ENCODE assay signal across 9 cellular contexts in genomic region chr12:89542912-89543592, GRCh38. TPM values are rescaled to one million over a fixed set of nuclear protein-coding genes. Genes with fewer than 3 reads are reported as not detected.
DNase-seq lines count a peak whose midpoint lies in the region; ATAC-seq and TF ChIP-seq lines count a peak whose summit lies in the region.
"Had no signal": no experiment of that assay in that cellular context is flagged by ENCODE, and none has a peak within 500 bp of the region (broad histone marks: within the 10 kb centered on the region; RNA-seq: fewer than 3 reads in every experiment).

No MANE protein-coding gene starts in this region.

- H3K9me3 ChIP-seq in mucosa of descending colon, result no peaks in the 10 kb centered on the region

- no peak overlapping the region for H3K27ac Mint-ChIP-seq in activated CD8-positive, alpha-beta T cell treated with anti-CD3 and anti-CD28 coated beads, Interleukin-2, amount 10 ng/mL, durations not matched to agents 7 days and 5 days
- no peak overlapping the region for H3K27ac Mint-ChIP-seq in effector memory CD8-positive, alpha-beta T cell
- H3K27ac Mint-ChIP-seq: T-helper 1 cell treated with Interleukin-12 subunit alpha and Interleukin-12 subunit beta and Interleukin-4 antibody, amounts not matched to agents 30 μg/mL and 1 μg/mL, for 36 hours had no signal

- intact Hi-C loops in mucosa of descending colon (cut with DNase I, micrococcal nuclease), result loop anchor here in 1 of 2 donors (5.0 to 10.0 kb wide), 2 partner anchors 422 to 559 kb away; no protein-coding TSS in a partner anchor

- TF ChIP-seq CTCF in GM20000 (IDR thresholded peaks at IDR 0.05; ENCODE audit: extremely low read depth, missing control alignments) (peak; percentile 86), mucosa of descending colon (IDR thresholded peaks at IDR 0.05) (peak; percentile 76)

- POLR2A ChIA-PET in activated CD8-positive, alpha-beta T cell treated with anti-CD3 and anti-CD28 coated beads, Interleukin-2, amount 10 ng/mL, durations not matched to agents 7 days and 5 days (lab: Charles Lee), result interaction anchor here (0.6 kb wide), 1 partner anchor 322 kb away, joined by 3 read pairs; no protein-coding TSS in a partner anchor

- H3K4me3 Mint-ChIP-seq in activated CD8-positive, alpha-beta T cell treated with anti-CD3 and anti-CD28 coated beads, Interleukin-2, amount 10 ng/mL, durations not matched to agents 7 days and 5 days, result no peak overlapping the region
- no peak overlapping the region for H3K4me3 Mint-ChIP-seq in effector memory CD8-positive, alpha-beta T cell
- H3K4me3 Mint-ChIP-seq: T-helper 1 cell treated with Interleukin-12 subunit alpha and Interleukin-12 subunit beta and Interleukin-4 antibody, amounts not matched to agents 30 μg/mL and 1 μg/mL, for 36 hours had no signal

- H3K4me1 Mint-ChIP-seq in activated CD8-positive, alpha-beta T cell treated with anti-CD3 and anti-CD28 coated beads, Interleukin-2, amount 10 ng/mL, durations not matched to agents 7 days and 5 days (ENCODE audit: low read depth), result peaks cover 4% of the 10 kb centered on the region
- peaks cover 4% of the 10 kb centered on the region in 2 donors for H3K4me1 Mint-ChIP-seq in effector memory CD8-positive, alpha-beta T cell (ENCODE audit: low read depth in 2 of 2)

- H3K4me1 ChIP-seq in mucosa of descending colon (ENCODE audit: low read depth), result peaks cover 8% of the 10 kb centered on the region

- no peaks in the 10 kb centered on the region for H3K36me3 Mint-ChIP-seq in activated CD8-positive, alpha-beta T cell treated with anti-CD3 and anti-CD28 coated beads, Interleukin-2, amount 10 ng/mL, durations not matched to agents 7 days and 5 days (ENCODE audit: low read depth)
- H3K36me3 Mint-ChIP-seq in effector memory CD8-positive, alpha-beta T cell (ENCODE audit: insufficient read depth), result peaks cover 6% of the 10 kb centered on the region

- DNase-seq in D341Med (ENCODE audit: low spot score) (peak; percentile 77), GM20000 (ENCODE audit: low spot score) (peak; percentile 61), NCI-H82 treated with DMSO at 0.1 percent for 48 hours (lab: John Stamatoyannopoulos, UW; ENCODE audit: unreplicated experiment) (peak; percentile 81), mucosa of descending colon (peak in 2 of 3 donors; percentile 48 to 91)
- DNase-seq in activated CD8-positive, alpha-beta T cell treated with anti-CD3 and anti-CD28 coated beads, Interleukin-2, amount 10 ng/mL, durations not matched to agents 7 days and 5 days, result peak; percentile 80
- peak; percentile 52 to 64 (median 59) for DNase-seq in effector memory CD8-positive, alpha-beta T cell
- peak; percentile 9 to 70 (median 41) for DNase-seq in stimulated activated naive CD4-positive, alpha-beta T cell (lab: John Stamatoyannopoulos, UW)

- CTCF ChIA-PET in activated CD8-positive, alpha-beta T cell treated with anti-CD3 and anti-CD28 coated beads, Interleukin-2, amount 10 ng/mL, durations not matched to agents 7 days and 5 days (lab: Charles Lee), result interaction anchor here (0.7 to 2.8 kb wide), 40 partner anchors 9 to 1565 kb away, joined by 3 to 17 read pairs (median 4); partner anchors contain the start of gene ATP2B1

- no peaks in the 10 kb centered on the region for H3K9me3 Mint-ChIP-seq in activated CD8-positive, alpha-beta T cell treated with anti-CD3 and anti-CD28 coated beads, Interleukin-2, amount 10 ng/mL, durations not matched to agents 7 days and 5 days (ENCODE audit: insufficient read depth)
- H3K9me3 Mint-ChIP-seq in effector memory CD8-positive, alpha-beta T cell, result no peaks in the 10 kb centered on the region
- H3K9me3 Mint-ChIP-seq: T-helper 1 cell treated with Interleukin-12 subunit alpha and Interleukin-12 subunit beta and Interleukin-4 antibody, amounts not matched to agents 30 μg/mL and 1 μg/mL, for 36 hours had no signal

- no peaks in the 10 kb centered on the region for H3K27me3 Mint-ChIP-seq in activated CD8-positive, alpha-beta T cell treated with anti-CD3 and anti-CD28 coated beads, Interleukin-2, amount 10 ng/mL, durations not matched to agents 7 days and 5 days (ENCODE audit: low read depth)
- H3K27me3 Mint-ChIP-seq in effector memory CD8-positive, alpha-beta T cell, result no peaks in the 10 kb centered on the region

- ATAC-seq in HG03571 (IDR thresholded peaks at IDR 0.05; ENCODE audit: unreplicated experiment) (peak; percentile 83), mucosa of descending colon (peak; percentile 92)
- peak; percentile 82 for ATAC-seq in activated CD8-positive, alpha-beta T cell treated with anti-CD3 and anti-CD28 coated beads, Interleukin-2, amount 10 ng/mL, durations not matched to agents 7 days and 5 days
- peak; percentile 90 for ATAC-seq in effector memory CD8-positive, alpha-beta T cell (replicated peaks)

- H3K4me3 ChIP-seq in mucosa of descending colon, result no peak overlapping the region

- no peaks in the 10 kb centered on the region for H3K36me3 ChIP-seq in mucosa of descending colon (ENCODE audit: low read depth)

RNA-seq across cellular contexts. Expression of gene POC1B, which starts 17.2 kb away (rescaled TPM):
- total RNA-seq in activated CD8-positive, alpha-beta T cell treated with anti-CD3 and anti-CD28 coated beads, Interleukin-2, amount 10 ng/mL, durations not matched to agents 7 days and 5 days, result 10 to 100 TPM; 47.7 to 49.4 TPM
- 10 to 100 TPM; 20.3 to 24.5 (median 24.1) TPM for total RNA-seq in mucosa of descending colon

RNA-seq across cellular contexts. Expression of gene GALNT4, which starts 18.5 kb away (rescaled TPM):
- total RNA-seq in activated CD8-positive, alpha-beta T cell treated with anti-CD3 and anti-CD28 coated beads, Interleukin-2, amount 10 ng/mL, durations not matched to agents 7 days and 5 days, result 10 to 100 TPM; 15.4 to 16.6 TPM
- total RNA-seq in mucosa of descending colon, result 10 to 100 TPM; 19.3 to 49.6 (median 41.9) TPM
